Comparison of ENCODE assay signal across 7 cellular contexts in the genomic region with DNA sequence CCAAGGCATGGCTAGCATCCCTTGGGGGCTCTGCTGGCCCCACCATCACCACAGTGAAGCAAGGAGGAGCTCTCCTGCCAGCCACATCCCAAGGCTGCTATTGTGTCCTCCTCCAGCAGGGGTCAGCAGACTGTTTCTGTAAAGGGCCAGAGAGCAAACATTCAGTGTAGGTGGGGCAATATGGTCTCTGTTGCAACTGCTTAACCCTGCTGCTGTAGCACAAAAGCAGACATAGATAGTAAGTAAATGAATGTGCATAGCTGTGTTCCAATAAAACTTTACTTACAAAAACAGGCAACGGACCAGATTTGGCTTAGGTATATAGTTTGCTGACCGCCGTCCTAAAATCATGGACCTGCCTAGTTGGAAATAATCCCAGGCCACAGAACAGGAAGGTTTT.
DNase-seq lines count a peak whose midpoint lies in the region; ATAC-seq and TF ChIP-seq lines count a peak whose summit lies in the region.

No MANE protein-coding gene starts in this region.

- peak; percentile 90 for TF ChIP-seq CTCF in GM13977 (IDR thresholded peaks at IDR 0.05; ENCODE audit: extremely low read depth, insufficient read depth, missing control alignments)

- in situ Hi-C loops in GM13977 (cut with MboI; ENCODE audit: low pct_unique_long_range_greater_than_20kb, low sequenced_read_pairs, unreplicated experiment), result loop anchor here (10.0 to 25.0 kb wide), 2 partner anchors 411 to 683 kb away; no protein-coding TSS in a partner anchor

- peak; percentile 66 for DNase-seq in GM13977 (ENCODE audit: low spot score)
- peak; percentile 78 for DNase-seq in NCI-H748 (lab: John Stamatoyannopoulos, UW; ENCODE audit: unreplicated experiment)
- DNase-seq in activated CD4-positive, alpha-beta T cell treated with anti-CD3 and anti-CD28 coated beads, Interleukin-2, amount 50 U/mL, for 1 hour, result peak; percentile 68
- peak; percentile 43 for DNase-seq in effector CD4-positive, alpha-beta T cell
- DNase-seq in midbrain (lab: John Stamatoyannopoulos, UW), result peak; percentile 42
- peak; percentile 18 to 54 for DNase-seq in stimulated activated CD8-positive, alpha-beta memory T cell treated with anti-CD3 and anti-CD28 coated beads, Interleukin-4, amount 100 ng/mL, for 1 hour (ENCODE audit: low read depth in 2 of 2, low spot score in 1 of 2)

- peak; percentile 72 for ATAC-seq in HG03442 (IDR thresholded peaks at IDR 0.05; ENCODE audit: unreplicated experiment)

Comparison
In these comparisons a context has a peak if more than half of its experiments do, and no peak if none do; other contexts are left out.
1. Peak in every context shown above with its lines: DNase-seq and ATAC-seq.